ENCODE assay signal across 9 cellular contexts in the genomic region with DNA sequence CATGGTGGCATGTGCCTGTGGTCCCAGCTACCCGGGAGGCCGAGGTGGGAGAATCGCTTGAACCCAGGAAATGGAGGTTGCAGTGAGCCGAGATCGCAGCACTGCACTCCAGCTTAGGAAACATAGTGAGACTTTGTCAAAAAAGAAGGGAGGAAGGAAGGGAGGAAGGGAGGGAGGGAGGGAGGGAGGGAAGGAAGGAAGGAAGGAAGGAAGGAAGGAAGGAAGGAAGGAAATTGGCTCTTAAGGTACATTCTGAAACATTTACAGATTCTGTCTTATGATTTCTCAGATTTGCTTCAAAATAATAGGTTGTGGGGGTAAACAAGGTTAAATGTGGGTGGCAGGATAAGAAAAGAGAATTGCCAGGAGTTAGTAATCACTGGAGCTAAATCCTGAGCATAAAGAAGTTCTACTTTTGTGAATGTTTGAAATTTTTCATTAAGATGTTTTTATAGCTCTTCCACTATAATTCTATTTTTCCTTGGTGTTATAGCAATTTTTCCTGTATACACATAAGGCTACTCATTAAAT. TPM values are rescaled to one million over a fixed set of nuclear protein-coding genes. Genes with fewer than 3 reads are reported as not detected.
"Had no signal": no experiment of that assay in that cellular context is flagged by ENCODE, and none has a peak within 500 bp of the region (broad histone marks: within the 10 kb centered on the region; RNA-seq: fewer than 3 reads in every experiment).

No MANE protein-coding gene starts in this region.

- H3K27ac ChIP-seq: HL-60 had no signal

- H3K4me3 ChIP-seq: K562 had no signal

- H3K9me3 Mint-ChIP-seq: IgD-negative memory B cell had no signal

- ATAC-seq: HepG2, K562 had no signal

- H3K4me3 Mint-ChIP-seq: IgD-negative memory B cell had no signal

- DNase-seq: IMR-90, KBM-7, KG1 had no signal

- H3K36me3 Mint-ChIP-seq: IgD-negative memory B cell had no signal

- H3K27ac Mint-ChIP-seq: IgD-negative memory B cell had no signal

RNA-seq across cellular contexts. Expression of a gene that starts 2.1 kb away (rescaled TPM):
- total RNA-seq: HepG2, HT-29, HT1080, IMR-90, K562 had no signal
- polyA plus RNA-seq: HepG2, IgD-negative memory B cell, IMR-90, K562 had no signal
